ENCODE assay signal across 8 cellular contexts in genomic region chr16:20799599-20799998, GRCh38. TPM values are rescaled to one million over a fixed set of nuclear protein-coding genes. Genes with fewer than 3 reads are reported as not detected.
DNase-seq lines count a peak whose midpoint lies in the region; ATAC-seq and TF ChIP-seq lines count a peak whose summit lies in the region.
"Had no signal": no experiment of that assay in that cellular context is flagged by ENCODE, and none has a peak within 500 bp of the region (broad histone marks: within the 10 kb centered on the region; RNA-seq: fewer than 3 reads in every experiment).

No MANE protein-coding gene starts in this region.

- in situ Hi-C loops in gastrocnemius medialis (cut with MboI; ENCODE audit: low sequenced_read_pairs in 4 of 4), result no loop called here

- no peak overlapping the region for H3K27ac Mint-ChIP-seq in effector memory CD8-positive, alpha-beta T cell
- no peak overlapping the region for H3K27ac Mint-ChIP-seq in activated T-cell treated with anti-CD3 and anti-CD28 coated beads, Interleukin-2, amount 50 U/mL, for 24 hours
- H3K27ac Mint-ChIP-seq: stimulated activated naive CD8-positive, alpha-beta T cell treated with anti-CD3 and anti-CD28 coated beads, Interleukin-15, Interleukin-2, amounts not matched to agents 100 ng/mL and 50 ng/mL, for 24 hours had no signal

- TF ChIP-seq POLR2A in gastrocnemius medialis (IDR thresholded peaks at IDR 0.05), result no peak

- no peaks in the 10 kb centered on the region for H3K27me3 ChIP-seq in gastrocnemius medialis

- no peak overlapping the region for H3K27ac ChIP-seq in gastrocnemius medialis

- H3K9me3 Mint-ChIP-seq in effector memory CD8-positive, alpha-beta T cell, result no peaks in the 10 kb centered on the region
- H3K9me3 Mint-ChIP-seq in activated T-cell treated with anti-CD3 and anti-CD28 coated beads, Interleukin-2, amount 50 U/mL, for 24 hours, result no peaks in the 10 kb centered on the region
- H3K9me3 Mint-ChIP-seq: stimulated activated naive CD8-positive, alpha-beta T cell treated with anti-CD3 and anti-CD28 coated beads, Interleukin-15, Interleukin-2, amounts not matched to agents 100 ng/mL and 50 ng/mL, for 24 hours had no signal

- intact Hi-C loops in gastrocnemius medialis (cut with DNase I; ENCODE audit: low total_unique reads), result no loop called here

- peak; percentile 32 for ATAC-seq in effector memory CD8-positive, alpha-beta T cell (replicated peaks)
- ATAC-seq in gastrocnemius medialis (no peak), HG03342 (IDR thresholded peaks at IDR 0.05; ENCODE audit: unreplicated experiment) (no peak), HG03457 (IDR thresholded peaks at IDR 0.05; ENCODE audit: unreplicated experiment) (no peak)

- peak; percentile 67 for DNase-seq in NCI-H510A treated with DMSO at 0.1 percent for 48 hours (lab: John Stamatoyannopoulos, UW)
- DNase-seq in effector memory CD8-positive, alpha-beta T cell, result no peak
- no peak for DNase-seq in gastrocnemius medialis
- no peak for DNase-seq in activated T-cell treated with anti-CD3 and anti-CD28 coated beads, Interleukin-2, amount 50 U/mL, for 24 hours

- no peaks in the 10 kb centered on the region for H3K9me3 ChIP-seq in gastrocnemius medialis

- TF ChIP-seq CTCF in GM12875 (IDR thresholded peaks at IDR 0.05; ENCODE audit: borderline replicate concordance, insufficient read depth, low read depth, low read length), result peak; percentile 24; the same call in 1 of the 2 replicates
- peak in 4 of 5 experiments; percentile 27 to 64 (median 42) for TF ChIP-seq CTCF in gastrocnemius medialis (IDR thresholded peaks at IDR 0.05 in 4 of 5, conservative IDR thresholded peaks at IDR 0.05 in 1 of 5)

- no peak overlapping the region for H3K4me3 Mint-ChIP-seq in effector memory CD8-positive, alpha-beta T cell
- no peak overlapping the region for H3K4me3 Mint-ChIP-seq in activated T-cell treated with anti-CD3 and anti-CD28 coated beads, Interleukin-2, amount 50 U/mL, for 24 hours
- H3K4me3 Mint-ChIP-seq: stimulated activated naive CD8-positive, alpha-beta T cell treated with anti-CD3 and anti-CD28 coated beads, Interleukin-15, Interleukin-2, amounts not matched to agents 100 ng/mL and 50 ng/mL, for 24 hours had no signal

- H3K36me3 Mint-ChIP-seq in effector memory CD8-positive, alpha-beta T cell (ENCODE audit: insufficient read depth), result no peaks in the 10 kb centered on the region
- peaks cover 39% of the 10 kb centered on the region for H3K36me3 Mint-ChIP-seq in activated T-cell treated with anti-CD3 and anti-CD28 coated beads, Interleukin-2, amount 50 U/mL, for 24 hours (ENCODE audit: low read depth)

- H3K4me3 ChIP-seq in GM12875 (ENCODE audit: low read depth, low read length), result no peak overlapping the region
- H3K4me3 ChIP-seq in gastrocnemius medialis, result no peak overlapping the region

- H3K36me3 ChIP-seq in gastrocnemius medialis, result peaks cover 0 to 39% of the 10 kb centered on the region in 2 donors

- peaks cover 0 to 9% of the 10 kb centered on the region in 2 donors for H3K4me1 Mint-ChIP-seq in effector memory CD8-positive, alpha-beta T cell (ENCODE audit: low read depth in 2 of 2)
- H3K4me1 Mint-ChIP-seq in activated T-cell treated with anti-CD3 and anti-CD28 coated beads, Interleukin-2, amount 50 U/mL, for 24 hours (ENCODE audit: low read depth), result peaks cover 16% of the 10 kb centered on the region

- no peaks in the 10 kb centered on the region for H3K4me1 ChIP-seq in gastrocnemius medialis

- no peaks in the 10 kb centered on the region for H3K27me3 Mint-ChIP-seq in effector memory CD8-positive, alpha-beta T cell
- no peaks in the 10 kb centered on the region for H3K27me3 Mint-ChIP-seq in activated T-cell treated with anti-CD3 and anti-CD28 coated beads, Interleukin-2, amount 50 U/mL, for 24 hours
- H3K27me3 Mint-ChIP-seq: stimulated activated naive CD8-positive, alpha-beta T cell treated with anti-CD3 and anti-CD28 coated beads, Interleukin-15, Interleukin-2, amounts not matched to agents 100 ng/mL and 50 ng/mL, for 24 hours had no signal

RNA-seq across cellular contexts. Expression of gene ERI2, which starts 6.7 kb away (rescaled TPM):
- 10 to 100 TPM in 2 of 4 donors, 1 to 10 TPM in 2; 3.0 to 30.5 (median 9.8) TPM for total RNA-seq in gastrocnemius medialis

RNA-seq across cellular contexts. Expression of gene REXO5, which starts 6.7 kb away (rescaled TPM):
- 1 to 10 TPM in 2 of 4 donors, under 1 TPM in 2; 0.52 to 3.1 (median 1.6) TPM for total RNA-seq in gastrocnemius medialis

RNA-seq across cellular contexts. Expression of gene ACSM3, which starts 35.8 kb away (rescaled TPM):
- under 1 TPM in 2 of 4 donors, not detected in 2; 0.20 to 0.49 TPM for total RNA-seq in gastrocnemius medialis

RNA-seq across cellular contexts. Expression of gene THUMPD1, which starts 58.0 kb away (rescaled TPM):
- total RNA-seq in gastrocnemius medialis, result 10 to 100 TPM; 42.0 to 61.7 (median 53.8) TPM
